ENCODE assay signal across 8 cellular contexts in genomic region chr11:115503083-115503885, GRCh38. TPM values are rescaled to one million over a fixed set of nuclear protein-coding genes. Genes with fewer than 3 reads are reported as not detected.
DNase-seq lines count a peak whose midpoint lies in the region; ATAC-seq, FAIRE-seq and TF ChIP-seq lines count a peak whose summit lies in the region.

No MANE protein-coding gene starts in this region.

- H4K8ac ChIP-seq in IMR-90 (ENCODE audit: low read depth in 2 of 2, low read length in 2 of 2) = no peak overlapping the region; a peak in 1 of 4 replicates

- peak overlapping the region; percentile 87 for H2AK9ac ChIP-seq in IMR-90 (replicated peaks; ENCODE audit: low read depth, low read length, poor library complexity)

- H3K4me2 ChIP-seq in IMR-90 (ENCODE audit: low read depth, low read length) = peak overlapping the region; percentile 92

- H4K91ac ChIP-seq in IMR-90 (ENCODE audit: insufficient read depth, low read depth, low read length) = no peak overlapping the region

- H3K4me3 ChIP-seq in IMR-90 (ENCODE audit: insufficient read depth, low read depth, low read length) (peak overlapping the region; percentile 60), bronchial epithelial cell (ENCODE audit: low read depth, low read length) (peak overlapping the region; percentile 62), skeletal muscle cell (ENCODE audit: low read depth, low read length) (peak overlapping the region; percentile 50)

- in situ Hi-C loops in IMR-90 (cut with MboI; ENCODE audit: low sequenced_read_pairs) = no loop called here

- H2BK5ac ChIP-seq in IMR-90 (ENCODE audit: low read depth, low read length, poor library complexity, severe bottlenecking) = no peak overlapping the region

- no peak overlapping the region for H3K14ac ChIP-seq in IMR-90 (replicated peaks; ENCODE audit: low read depth, low read length)

- H3K79me1 ChIP-seq in IMR-90 (ENCODE audit: low read depth in 1 of 2, low read length in 2 of 2) = peaks cover 8 to 15% of the 10 kb centered on the region in 2 experiments

- WGBS in IMR-90 (ENCODE audit: extremely low coverage in 2 of 2, insufficient read length in 1 of 2), 2 experiments = 0% methylated on average over 40 of the region's 77 CpGs; no CpG with 5 or more reads in 1 of the 2 experiments

- no peak overlapping the region for H3K23ac ChIP-seq in IMR-90 (ENCODE audit: low read depth, low read length)

- no peak for TF ChIP-seq POLR2A in IMR-90 (IDR thresholded peaks at IDR 0.05; ENCODE audit: low read depth, low read length)

- H3K4me1 ChIP-seq in IMR-90 (ENCODE audit: control insufficient read depth, insufficient read depth, low read length) = 0 out of 2 replicates have a peak, but pooled peaks cover 2% of the 10 kb centered on the region

- no peaks in the 10 kb centered on the region; the same call in 1 of the 2 replicates for H3K9me1 ChIP-seq in IMR-90 (ENCODE audit: insufficient read depth, low read length)

- H4K5ac ChIP-seq in IMR-90 (ENCODE audit: low read depth, low read length) = no peak overlapping the region

- FAIRE-seq in bronchial epithelial cell (lab: Jason Lieb, UNC) = no peak

- no peak overlapping the region for H2BK20ac ChIP-seq in IMR-90 (ENCODE audit: low read depth, low read length)

- peak; percentile 73 for DNase-seq in EH (ENCODE audit: low read depth)
- peak; percentile 71 for DNase-seq in IMR-90
- DNase-seq in RPMI7951 (ENCODE audit: low read depth) = peak; percentile 74
- peak; percentile 44 for DNase-seq in bronchial epithelial cell (ENCODE audit: low read depth)
- peak; percentile 18 for DNase-seq in iris pigment epithelial cell (ENCODE audit: low read depth)
- no peak for DNase-seq in skeletal muscle cell (ENCODE audit: low read depth)

- peak overlapping the region; percentile 59 for H3K9ac ChIP-seq in IMR-90 (ENCODE audit: low read depth, low read length)

- dilution Hi-C loops in IMR-90 (cut with HindIII; ENCODE audit: low sequenced_read_pairs, unreplicated experiment) = no loop called here

- peaks cover 10% of the 10 kb centered on the region for H3K27me3 ChIP-seq in IMR-90 (ENCODE audit: control insufficient read depth, insufficient read depth, low read length)
- H3K27me3 ChIP-seq in bronchial epithelial cell (ENCODE audit: control insufficient read depth, insufficient read depth, low read length) = peaks cover 6% of the 10 kb centered on the region

- no peak overlapping the region for H3K56ac ChIP-seq in IMR-90 (ENCODE audit: extremely low read depth, insufficient read depth, low read length)

- intact Hi-C loops in IMR-90 (cut with micrococcal nuclease) = loop anchor here (1.0 to 10.0 kb wide), 7 partner anchors 168 to 1208 kb away; partner anchors contain the start of gene NNMT

- H3K27ac ChIP-seq in IMR-90 (ENCODE audit: insufficient read depth, low read length) = no peak overlapping the region; the same call in 1 of the 2 replicates

- H2BK15ac ChIP-seq in IMR-90 (ENCODE audit: low read depth, low read length) = no peak overlapping the region

- no TSS peak for BruUV-seq in IMR-90 (replicated peaks; lab: Mats Ljungman, UMichigan)

- H3K4ac ChIP-seq in IMR-90 (ENCODE audit: low read depth, low read length) = no peak overlapping the region; the same call in 1 of the 2 replicates

- H3K36me3 ChIP-seq in IMR-90 (ENCODE audit: control insufficient read depth, insufficient read depth, low read length) (no peaks in the 10 kb centered on the region), bronchial epithelial cell (ENCODE audit: control insufficient read depth, insufficient read depth, low read length) (no peaks in the 10 kb centered on the region)

- H3K9me3 ChIP-seq in IMR-90 (ENCODE audit: control insufficient read depth, insufficient read depth, low read length) = no peaks in the 10 kb centered on the region

- POLR2A ChIA-PET in IMR-90 (lab: Charles Lee; ENCODE audit: unreplicated experiment) = interaction anchor here (0.6 to 1.0 kb wide), 2 partner anchors 56 to 120 kb away, joined by 3 read pairs; no protein-coding TSS in a partner anchor

- H4K20me1 ChIP-seq in IMR-90 (ENCODE audit: insufficient read depth, low read length) = peaks cover 8% of the 10 kb centered on the region; the same call in 1 of the 2 replicates

- TF ChIP-seq RAD21 in IMR-90 (IDR thresholded peaks at IDR 0.05; ENCODE audit: low read length) = peak; percentile 74

- no peak overlapping the region for H2AK5ac ChIP-seq in IMR-90 (ENCODE audit: low read depth, low read length)

- H2BK120ac ChIP-seq in IMR-90 (ENCODE audit: low read depth, low read length) = no peak overlapping the region

- CTCF ChIA-PET in IMR-90 (lab: Yijun Ruan, JAX) = interaction anchor here (1.4 to 1.5 kb wide), 2 partner anchors 165 to 168 kb away, joined by 3 to 6 read pairs; no protein-coding TSS in a partner anchor

- peak overlapping the region; percentile 97 for H2AFZ ChIP-seq in IMR-90 (replicated peaks; ENCODE audit: low read length, poor library complexity)

- ATAC-seq in IMR-90 (ENCODE audit: low read depth) (peak; percentile 55), GM21390 (IDR thresholded peaks at IDR 0.05; ENCODE audit: unreplicated experiment) (no peak), HG02798 (IDR thresholded peaks at IDR 0.05; ENCODE audit: poor library complexity, unreplicated experiment) (no peak)

- TF ChIP-seq CTCF in IMR-90 (conservative IDR thresholded peaks at IDR 0.05; ENCODE audit: low read depth, low read length) (peak; percentile 67), bronchial epithelial cell (IDR thresholded peaks at IDR 0.05; ENCODE audit: insufficient read depth, low read length, severe bottlenecking) (peak; percentile 62)

- H3K18ac ChIP-seq in IMR-90 (ENCODE audit: low read depth, low read length) = no peak overlapping the region

TF ChIP-seq in IMR-90, 13 proteins besides CTCF, POLR2A, EP300 and RAD21:
- TF ChIP-seq SMC3 (IDR thresholded peaks at IDR 0.05; ENCODE audit: low read depth, low read length) = peak; percentile 55
- no peak for TF ChIP-seq RCOR1 (IDR thresholded peaks at IDR 0.05; ENCODE audit: insufficient replicate concordance, low read length)
- no peak for TF ChIP-seq USF2 (IDR thresholded peaks at IDR 0.05; ENCODE audit: low read depth, low read length)
- 0 out of 2 replicates have a peak, but pooled peaks have one; percentile 58 for TF ChIP-seq CHD1 (IDR thresholded peaks at IDR 0.05; ENCODE audit: low read depth, low read length)
- TF ChIP-seq MXI1 (IDR thresholded peaks at IDR 0.05; ENCODE audit: borderline replicate concordance, low read depth, low read length) = peak; percentile 23; the same call in 1 of the 2 replicates
- TF ChIP-seq CEBPB (IDR thresholded peaks at IDR 0.05; ENCODE audit: low read depth, low read length) = no peak
- TF ChIP-seq FOS (IDR thresholded peaks at IDR 0.05; ENCODE audit: low read depth, low read length) = no peak

RNA-seq across cellular contexts. Expression of gene CADM1, which starts 0.9 kb away (rescaled TPM):
- total RNA-seq in IMR-90 (2012; rRNA removed) (62.2 and 77.1 TPM in 2 replicates), bronchial epithelial cell (1.6 and 14.2 TPM in 2 replicates)
- polyA plus RNA-seq in IMR-90 (2012; rRNA removed) = 27.8 and 28.8 TPM in 2 replicates
- polyA plus RNA-seq in IMR-90 (2012; cell fraction: cytosol; rRNA removed) = 10.1 and 18.8 TPM in 2 replicates
- 9.6 and 30.1 TPM in 2 replicates for polyA plus RNA-seq in IMR-90 (2012; cell fraction: nucleus; rRNA removed; ENCODE audit: low replicate concordance)
- total RNA-seq in RPMI7951 (2014; rRNA removed; shearing (Covaris generic)) = 63.0 and 68.9 TPM in 2 replicates
